ENCODE assay signal across 8 cellular contexts in genomic region chr14:71753126-71753830, GRCh38.
DNase-seq lines count a peak whose midpoint lies in the region; ATAC-seq, FAIRE-seq and TF ChIP-seq lines count a peak whose summit lies in the region.

No MANE protein-coding gene starts in this region.

- no peaks in the 10 kb centered on the region for H3K4me1 ChIP-seq in GM23338 (ENCODE audit: insufficient read depth)
- peaks cover 4% of the 10 kb centered on the region for H3K4me1 ChIP-seq in keratinocyte (ENCODE audit: control insufficient read depth, extremely low read depth, insufficient read depth, low read length)

- H3K9ac ChIP-seq in keratinocyte (ENCODE audit: control insufficient read depth, extremely low read depth, insufficient read depth, low read length), result no peak overlapping the region

- ATAC-seq in GM23338 (peak; percentile 88), activated B cell treated with CpG ODN at 0.5 μM for 24 hours (ENCODE audit: low read depth) (peak; percentile 45)

- H3K9me3 ChIP-seq in AG04450 (ENCODE audit: control insufficient read depth, insufficient read depth, low read length) (peaks cover 7% of the 10 kb centered on the region), keratinocyte (ENCODE audit: control insufficient read depth, low read depth, low read length) (peaks cover under 1% of the 10 kb centered on the region)

- H3K27ac ChIP-seq in AG04450 (ENCODE audit: low read depth, low read length) (peak overlapping the region; percentile 11), GM23338 (ENCODE audit: low read depth) (no peak overlapping the region), keratinocyte (ENCODE audit: control insufficient read depth, insufficient read depth, low read length) (no peak overlapping the region)

- POLR2A ChIA-PET in AG04450 (lab: Yijun Ruan, JAX), result no interaction called here
- POLR2A ChIA-PET in activated B cell treated with CpG ODN at 0.5 μM for 24 hours (lab: Charles Lee), result interaction anchor here (1.2 kb wide), 1 partner anchor 650 kb away, joined by 3 read pairs; no protein-coding TSS in a partner anchor

- H3K9me3 Mint-ChIP-seq in GM23338 (peaks cover 11% of the 10 kb centered on the region), activated B cell treated with CpG ODN at 0.5 μM for 24 hours (peaks cover 5% of the 10 kb centered on the region)

- dilution Hi-C loops in keratinocyte (cut with MboI; ENCODE audit: extremely low pct_ligation_motif_present, low sequenced_read_pairs), result no loop called here

- TF ChIP-seq CTCF in AG04450 (IDR thresholded peaks at IDR 0.05; ENCODE audit: low read depth, low read length) (peak; percentile 95), GM23338 (conservative IDR thresholded peaks at IDR 0.05; ENCODE audit: low read depth in 2 of 2) (peak; percentile 94 to 96), activated B cell treated with CpG ODN at 0.5 μM for 24 hours (IDR thresholded peaks at IDR 0.05) (peak; percentile 49), cardiac fibroblast (IDR thresholded peaks at IDR 0.05; ENCODE audit: low read depth, low read length) (peak; percentile 94), keratinocyte (optimal IDR thresholded peaks at IDR 0.05 in 1 of 3, IDR thresholded peaks at IDR 0.05 in 1 of 3, conservative IDR thresholded peaks at IDR 0.05 in 1 of 3; ENCODE audit: extremely low read depth in 1 of 3, insufficient read depth in 2 of 3, low read length in 3 of 3) (peak; percentile 92 to 95 (median 93))

- no peaks in the 10 kb centered on the region for H4K20me1 ChIP-seq in GM23338 (replicated peaks; ENCODE audit: insufficient read depth)
- H4K20me1 ChIP-seq in keratinocyte (ENCODE audit: control insufficient read depth, extremely low read depth, insufficient read depth, low read length), result no peaks in the 10 kb centered on the region

- 0 out of 2 replicates have a peak overlapping the region, but pooled peaks have one; percentile 28 for H3K4me2 ChIP-seq in GM23338
- peak overlapping the region; percentile 53 for H3K4me2 ChIP-seq in keratinocyte (ENCODE audit: control insufficient read depth, extremely low read depth, insufficient read depth, low read depth, low read length)

- DNase-seq in AG04450 (ENCODE audit: low read depth, low spot score) (peak; percentile 80), GM23338 (ENCODE audit: low spot score) (peak; percentile 96), NCI-H2227 (lab: John Stamatoyannopoulos, UW; ENCODE audit: unreplicated experiment) (peak; percentile 90), activated B cell treated with CpG ODN at 0.5 μM for 24 hours (peak; percentile 61), cardiac fibroblast (ENCODE audit: low read depth in 2 of 2) (peak; percentile 95 to 96), keratinocyte (ENCODE audit: low read depth, low spot score) (peak; percentile 28), cortex of kidney (lab: John Stamatoyannopoulos, UW) (no peak)
- peak; percentile 79 for DNase-seq in stimulated activated CD4-positive, alpha-beta T cell treated with anti-CD3 and anti-CD28 coated beads, Interleukin-15, amount 100 ng/mL, for 24 hours

- H3K9me2 ChIP-seq in GM23338 (ENCODE audit: insufficient read depth), result no peaks in the 10 kb centered on the region

- no peaks in the 10 kb centered on the region for H3F3A ChIP-seq in GM23338 (replicated peaks; ENCODE audit: low read depth)

- H3K4me1 Mint-ChIP-seq in GM23338 (peaks cover 14% of the 10 kb centered on the region), activated B cell treated with CpG ODN at 0.5 μM for 24 hours (peaks cover 3% of the 10 kb centered on the region)

- H3K36me3 ChIP-seq in GM23338 (ENCODE audit: insufficient read depth), result no peaks in the 10 kb centered on the region
- H3K36me3 ChIP-seq in keratinocyte (ENCODE audit: control insufficient read depth in 2 of 2, extremely low read depth in 1 of 2, insufficient read depth in 2 of 2, low read length in 2 of 2), result no peaks in the 10 kb centered on the region

- H3K27me3 ChIP-seq in AG04450 (ENCODE audit: control insufficient read depth, insufficient read depth, low read length) (no peaks in the 10 kb centered on the region), GM23338 (ENCODE audit: insufficient read depth) (no peaks in the 10 kb centered on the region), keratinocyte (ENCODE audit: control insufficient read depth, extremely low read depth, insufficient read depth, low read length) (no peaks in the 10 kb centered on the region)

- H3K4me3 ChIP-seq in AG04450 (ENCODE audit: low read depth, low read length) (no peak overlapping the region), GM23338 (no peak overlapping the region), cardiac fibroblast (replicated peaks in 1 of 2; ENCODE audit: low read depth in 2 of 2, low read length in 2 of 2) (peak overlapping the region in 1 of 2 donors; percentile 12), keratinocyte (ENCODE audit: control insufficient read depth in 2 of 3, extremely low read depth in 1 of 3, insufficient read depth in 2 of 3, low read depth in 1 of 3, low read length in 3 of 3) (no peak overlapping the region)

- H2AFZ ChIP-seq in GM23338 (peak overlapping the region; percentile 69; the same call in 1 of the 2 replicates), keratinocyte (ENCODE audit: control insufficient read depth, low read length) (peak overlapping the region; percentile 38)

- H3K4me3 Mint-ChIP-seq in GM23338 (no peak overlapping the region; the same call in 2 of the 3 replicates), activated B cell treated with CpG ODN at 0.5 μM for 24 hours (no peak overlapping the region)

- FAIRE-seq in keratinocyte (lab: Jason Lieb, UNC), result peak; percentile 57

- no peaks in the 10 kb centered on the region for H3K79me2 ChIP-seq in GM23338 (replicated peaks; ENCODE audit: insufficient read depth)
- no peaks in the 10 kb centered on the region for H3K79me2 ChIP-seq in keratinocyte (ENCODE audit: control insufficient read depth, insufficient read depth, low read length)

- intact Hi-C loops in activated B cell treated with CpG ODN at 0.5 μM for 24 hours (cut with micrococcal nuclease), result loop anchor here (1.0 kb wide), 4 partner anchors 431 to 703 kb away; no protein-coding TSS in a partner anchor

- CTCF ChIA-PET in AG04450 (lab: Charles Lee) (interaction anchor here (0.5 to 7.9 kb wide), 89 partner anchors 9 to 935 kb away, joined by 3 to 108 read pairs (median 4); partner anchors contain the start of gene PCNX1), activated B cell treated with CpG ODN at 0.5 μM for 24 hours (lab: Charles Lee) (interaction anchor here (0.7 to 6.1 kb wide), 30 partner anchors 9 to 1934 kb away, joined by 3 to 84 read pairs (median 4); partner anchors contain the start of gene PCNX1)

- no peaks in the 10 kb centered on the region for H3K9me1 ChIP-seq in keratinocyte (ENCODE audit: control insufficient read depth, extremely low read depth, insufficient read depth, low read length)

- peaks cover 4% of the 10 kb centered on the region for H3K27me3 Mint-ChIP-seq in GM23338 (ENCODE audit: insufficient read depth, low read depth, poor library complexity)
- H3K27me3 Mint-ChIP-seq in activated B cell treated with CpG ODN at 0.5 μM for 24 hours, result peaks cover 4% of the 10 kb centered on the region

- H3K36me3 Mint-ChIP-seq in GM23338 (ENCODE audit: low read depth), result peaks cover 9% of the 10 kb centered on the region
- no peaks in the 10 kb centered on the region for H3K36me3 Mint-ChIP-seq in activated B cell treated with CpG ODN at 0.5 μM for 24 hours (ENCODE audit: low read depth)

- H3K27ac Mint-ChIP-seq in GM23338, result no peak overlapping the region
- H3K27ac Mint-ChIP-seq in activated B cell treated with CpG ODN at 0.5 μM for 24 hours, result no peak overlapping the region

TF ChIP-seq in GM23338, 12 proteins besides CTCF, POLR2A, EP300 and RAD21:
- TF ChIP-seq REST (IDR thresholded peaks at IDR 0.05; ENCODE audit: unreplicated experiment), result no peak
- no peak for TF ChIP-seq ETS1 (IDR thresholded peaks at IDR 0.05)
- peak; percentile 34 for TF ChIP-seq JUNB (IDR thresholded peaks at IDR 0.05; ENCODE audit: unreplicated experiment)
- TF ChIP-seq POLR2AphosphoS5 (IDR thresholded peaks at IDR 0.05; ENCODE audit: low read depth), result no peak
